11 cellular contexts compared by ENCODE assay signal in genomic region chr12:120227233-120228040, GRCh38. TPM values are rescaled to one million over a fixed set of nuclear protein-coding genes. Genes with fewer than 3 reads are reported as not detected.
DNase-seq lines count a peak whose midpoint lies in the region; ATAC-seq, FAIRE-seq and TF ChIP-seq lines count a peak whose summit lies in the region.
"Had no signal": no experiment of that assay in that cellular context is flagged by ENCODE, and none has a peak within 500 bp of the region (broad histone marks: within the 10 kb centered on the region; RNA-seq: fewer than 3 reads in every experiment).

No MANE protein-coding gene starts in this region.

- DNase-seq in activated T-cell treated with anti-CD3 and anti-CD28 coated beads, Interleukin-2, amount 50 U/mL, for 72 hours: no peak
- DNase-seq in activated T-cell treated with anti-CD3 and anti-CD28 coated beads, Interleukin-2, amount 50 U/mL, for 48 hours: no peak
- DNase-seq in T-helper 17 cell: no peak
- DNase-seq in kidney: no peak
- no peak for DNase-seq in stimulated activated effector memory CD8-positive, alpha-beta T cell treated with anti-CD3 and anti-CD28 coated beads, Interleukin-12 subunit alpha, Interleukin-12 subunit beta, amount 100 ng/mL, for 72 hours (ENCODE audit: low spot score in 2 of 2)
- no peak for DNase-seq in substantia nigra (lab: John Stamatoyannopoulos, UW)
- DNase-seq in AG08396 (ENCODE audit: low spot score): no peak

- H3K9me3 Mint-ChIP-seq in activated T-cell treated with anti-CD3 and anti-CD28 coated beads, Interleukin-2, amount 50 U/mL, for 72 hours: no peaks in the 10 kb centered on the region
- no peaks in the 10 kb centered on the region for H3K9me3 Mint-ChIP-seq in stimulated activated effector memory CD8-positive, alpha-beta T cell treated with anti-CD3 and anti-CD28 coated beads, Interleukin-12 subunit alpha, Interleukin-12 subunit beta, amount 100 ng/mL, for 72 hours

- H3K4me3 Mint-ChIP-seq in activated T-cell treated with anti-CD3 and anti-CD28 coated beads, Interleukin-2, amount 50 U/mL, for 72 hours: no peak overlapping the region
- H3K4me3 Mint-ChIP-seq in T-helper 17 cell: peak overlapping the region; percentile 85
- no peak overlapping the region for H3K4me3 Mint-ChIP-seq in stimulated activated effector memory CD8-positive, alpha-beta T cell treated with anti-CD3 and anti-CD28 coated beads, Interleukin-12 subunit alpha, Interleukin-12 subunit beta, amount 100 ng/mL, for 72 hours

- intact Hi-C loops in kidney (cut with DNase I): loop anchor here (5.0 kb wide), 1 partner anchor 35 kb away; no protein-coding TSS in a partner anchor

- H3K9ac ChIP-seq in kidney (ENCODE audit: low read length in 2 of 2): peak overlapping the region in 1 of 2 donors; percentile 65

- no peak for ATAC-seq in activated T-cell treated with anti-CD3 and anti-CD28 coated beads, Interleukin-2, amount 50 U/mL, for 72 hours (replicated peaks in 1 of 2)
- ATAC-seq in T-helper 17 cell (no peak), HG03442 (IDR thresholded peaks at IDR 0.05; ENCODE audit: unreplicated experiment) (no peak)
- no peak for ATAC-seq in stimulated activated effector memory CD8-positive, alpha-beta T cell treated with anti-CD3 and anti-CD28 coated beads, Interleukin-12 subunit alpha, Interleukin-12 subunit beta, amount 100 ng/mL, for 72 hours

- H3K27me3 Mint-ChIP-seq in activated T-cell treated with anti-CD3 and anti-CD28 coated beads, Interleukin-2, amount 50 U/mL, for 72 hours (ENCODE audit: low read depth): no peaks in the 10 kb centered on the region
- H3K27me3 Mint-ChIP-seq in T-helper 17 cell: no peaks in the 10 kb centered on the region

- TF ChIP-seq CTCF in kidney (IDR thresholded peaks at IDR 0.05; ENCODE audit: borderline replicate concordance, extremely low read depth, insufficient read depth): no peak

- peak overlapping the region; percentile 39 for H3K27ac Mint-ChIP-seq in activated T-cell treated with anti-CD3 and anti-CD28 coated beads, Interleukin-2, amount 50 U/mL, for 72 hours
- H3K27ac Mint-ChIP-seq in T-helper 17 cell: peak overlapping the region; percentile 8
- peak overlapping the region; percentile 95 for H3K27ac Mint-ChIP-seq in stimulated activated effector memory CD8-positive, alpha-beta T cell treated with anti-CD3 and anti-CD28 coated beads, Interleukin-12 subunit alpha, Interleukin-12 subunit beta, amount 100 ng/mL, for 72 hours

- H3K36me3 Mint-ChIP-seq in activated T-cell treated with anti-CD3 and anti-CD28 coated beads, Interleukin-2, amount 50 U/mL, for 72 hours (ENCODE audit: insufficient read depth in 2 of 2): peaks cover 0 to 8% of the 10 kb centered on the region in 2 donors
- H3K36me3 Mint-ChIP-seq in T-helper 17 cell (ENCODE audit: low read depth): peaks cover 3% of the 10 kb centered on the region
- H3K36me3 Mint-ChIP-seq in stimulated activated effector memory CD8-positive, alpha-beta T cell treated with anti-CD3 and anti-CD28 coated beads, Interleukin-12 subunit alpha, Interleukin-12 subunit beta, amount 100 ng/mL, for 72 hours: peaks cover 34% of the 10 kb centered on the region

- peaks cover 70% of the 10 kb centered on the region in 2 donors for H3K4me1 ChIP-seq in kidney (ENCODE audit: control insufficient read depth in 1 of 2, insufficient read depth in 1 of 2, low read depth in 1 of 2, low read length in 2 of 2)

- H3K4me3 ChIP-seq in kidney (ENCODE audit: low read length in 2 of 2): peak overlapping the region in 1 of 2 donors; percentile 48
- H3K4me3 ChIP-seq: HAP-1, ovary had no signal

- H3K9me3 ChIP-seq in T-helper 17 cell (ENCODE audit: control insufficient read depth, low read length, poor library complexity, severe bottlenecking) (no peaks in the 10 kb centered on the region), kidney (ENCODE audit: control insufficient read depth in 1 of 2, low read length in 2 of 2) (no peaks in the 10 kb centered on the region)
- H3K9me3 ChIP-seq: HAP-1, ovary had no signal

- peak overlapping the region; percentile 84 to 92 for H3K27ac ChIP-seq in kidney (ENCODE audit: low read depth in 2 of 2, low read length in 2 of 2)
- no peak overlapping the region for H3K27ac ChIP-seq in substantia nigra (ENCODE audit: low read depth, low read length, poor library complexity, severe bottlenecking)
- H3K27ac ChIP-seq: ovary had no signal

- H3K36me3 ChIP-seq in kidney (ENCODE audit: control insufficient read depth in 1 of 2, insufficient read depth in 2 of 2, low read length in 2 of 2): peaks cover 10 to 22% of the 10 kb centered on the region in 2 donors
- H3K36me3 ChIP-seq: ovary had no signal

- FAIRE-seq in kidney (lab: Jason Lieb, UNC): no peak
- FAIRE-seq: urothelium cell line had no signal

- H3K4me1 Mint-ChIP-seq in activated T-cell treated with anti-CD3 and anti-CD28 coated beads, Interleukin-2, amount 50 U/mL, for 72 hours (ENCODE audit: low read depth): peaks cover 72% of the 10 kb centered on the region
- H3K4me1 Mint-ChIP-seq in T-helper 17 cell: peaks cover 43% of the 10 kb centered on the region
- H3K4me1 Mint-ChIP-seq in stimulated activated effector memory CD8-positive, alpha-beta T cell treated with anti-CD3 and anti-CD28 coated beads, Interleukin-12 subunit alpha, Interleukin-12 subunit beta, amount 100 ng/mL, for 72 hours: peaks cover 81% of the 10 kb centered on the region

RNA-seq across cellular contexts. Expression of gene RPLP0, which starts 26.5 kb away (rescaled TPM):
- 1,000 to 10,000 TPM; 4,846 to 5,223 TPM for total RNA-seq in activated T-cell treated with anti-CD3 and anti-CD28 coated beads, Interleukin-2, amount 50 U/mL, for 72 hours
- 1,000 to 10,000 TPM; 2,187 to 2,381 TPM for total RNA-seq in T-helper 17 cell
- 1,384 TPM for total RNA-seq in kidney
- 1,654 TPM for polyA plus RNA-seq in kidney (ENCODE audit: insufficient read depth, low read depth, low replicate concordance)

RNA-seq across cellular contexts. Expression of gene GCN1, which starts 32.9 kb away (rescaled TPM):
- total RNA-seq in activated T-cell treated with anti-CD3 and anti-CD28 coated beads, Interleukin-2, amount 50 U/mL, for 72 hours: 100 to 1,000 TPM in 1 of 2 donors, 10 to 100 TPM in 1; 93.1 to 106 TPM
- total RNA-seq in T-helper 17 cell (100 to 1,000 TPM; 150 to 163 TPM), kidney (77.6 TPM)
- polyA plus RNA-seq in kidney (ENCODE audit: insufficient read depth, low read depth, low replicate concordance): 12.2 TPM

RNA-seq across cellular contexts. Expression of gene PXN, which starts 38.1 kb away (rescaled TPM):
- 10 to 100 TPM; 80.5 to 89.6 TPM for total RNA-seq in activated T-cell treated with anti-CD3 and anti-CD28 coated beads, Interleukin-2, amount 50 U/mL, for 72 hours
- total RNA-seq in T-helper 17 cell (100 to 1,000 TPM; 155 to 190 TPM), kidney (133 TPM)
- polyA plus RNA-seq in kidney (ENCODE audit: insufficient read depth, low read depth, low replicate concordance): 57.1 TPM

Comparison
In these comparisons a context has a peak if more than half of its experiments do, and no peak if none do; other contexts are left out.
1. H3K27ac Mint-ChIP-seq: peak in every context shown above with its lines; median percentile 95 in stimulated activated effector memory CD8-positive, alpha-beta T cell treated with anti-CD3 and anti-CD28 coated beads, Interleukin-12 subunit alpha, Interleukin-12 subunit beta, amount 100 ng/mL, for 72 hours; 39 in activated T-cell treated with anti-CD3 and anti-CD28 coated beads, Interleukin-2, amount 50 U/mL, for 72 hours; 8 in T-helper 17 cell.